In genomic region chr7:39791911-39792310, GRCh38 we compare ENCODE assay signal across 7 cellular contexts.
A peak's percentile ranks its signal among the peaks of the same experiment; 100 is the strongest.
DNase-seq lines count a peak whose midpoint lies in the region; ATAC-seq and TF ChIP-seq lines count a peak whose summit lies in the region.
"Not testable (repeated sequence)": the region's sequence is repeated elsewhere in the genome, so short reads cannot be mapped to it uniquely, and the experiment has no call there.

No MANE protein-coding gene starts in this region.

- TF ChIP-seq POLR2A in adrenal gland (IDR thresholded peaks at IDR 0.05): not testable (repeated sequence)

- WGBS in adrenal gland, 4 donors: 78 to 89% (median 86%) methylated on average over 5 to 16 of the region's 16 CpGs

- TF ChIP-seq RAD21 in Ishikawa (IDR thresholded peaks at IDR 0.05; ENCODE audit: low read depth): peak; percentile 42; the same call in 1 of the 2 replicates

- peak; percentile 32 for DNase-seq in ELF-1 (ENCODE audit: low read depth, low spot score)
- DNase-seq in adrenal gland: peak in 5 of 7 donors; percentile 15 to 32 (median 23)
- peak; percentile 1 for DNase-seq in epithelial cell of esophagus (ENCODE audit: low read depth)
- peak; percentile 24 for DNase-seq in left cardiac atrium
- not testable (repeated sequence) for DNase-seq in retinal pigment epithelial cell (ENCODE audit: low read depth)

- not testable (repeated sequence) for H3K27me3 ChIP-seq in adrenal gland

- H3K4me1 ChIP-seq in adrenal gland (replicated peaks in 1 of 2): not testable (repeated sequence)

- TF ChIP-seq CTCF in adrenal gland (IDR thresholded peaks at IDR 0.05); epithelial cell of esophagus (IDR thresholded peaks at IDR 0.05; ENCODE audit: insufficient read depth, low read depth, low read length, missing control alignments): not testable (repeated sequence)
- TF ChIP-seq CTCF in retinal pigment epithelial cell (conservative IDR thresholded peaks at IDR 0.05; ENCODE audit: low read depth, low read length): peak; percentile 9

- H3K4me3 ChIP-seq in adrenal gland; epithelial cell of esophagus (ENCODE audit: low read length); retinal pigment epithelial cell (ENCODE audit: low read length): not testable (repeated sequence)

- H3K9me3 ChIP-seq in adrenal gland (replicated peaks in 1 of 3): not testable (repeated sequence)

- ATAC-seq in SK-N-SH treated with all-trans-retinoic acid at 6 μM for 48 hours: peak; percentile 87
- not testable (repeated sequence) for ATAC-seq in left cardiac atrium

- TF ChIP-seq EP300 in Ishikawa (IDR thresholded peaks at IDR 0.05; ENCODE audit: borderline replicate concordance): not testable (repeated sequence)

- H3K36me3 ChIP-seq in adrenal gland (replicated peaks in 1 of 2): not testable (repeated sequence)

- not testable (repeated sequence) for H3K27ac ChIP-seq in adrenal gland

- intact Hi-C loops in adrenal gland (cut with DNase I); left cardiac atrium (cut with DNase I): not testable (repeated sequence)
